Comparison of ENCODE assay signal across 8 cellular contexts in the genomic region with DNA sequence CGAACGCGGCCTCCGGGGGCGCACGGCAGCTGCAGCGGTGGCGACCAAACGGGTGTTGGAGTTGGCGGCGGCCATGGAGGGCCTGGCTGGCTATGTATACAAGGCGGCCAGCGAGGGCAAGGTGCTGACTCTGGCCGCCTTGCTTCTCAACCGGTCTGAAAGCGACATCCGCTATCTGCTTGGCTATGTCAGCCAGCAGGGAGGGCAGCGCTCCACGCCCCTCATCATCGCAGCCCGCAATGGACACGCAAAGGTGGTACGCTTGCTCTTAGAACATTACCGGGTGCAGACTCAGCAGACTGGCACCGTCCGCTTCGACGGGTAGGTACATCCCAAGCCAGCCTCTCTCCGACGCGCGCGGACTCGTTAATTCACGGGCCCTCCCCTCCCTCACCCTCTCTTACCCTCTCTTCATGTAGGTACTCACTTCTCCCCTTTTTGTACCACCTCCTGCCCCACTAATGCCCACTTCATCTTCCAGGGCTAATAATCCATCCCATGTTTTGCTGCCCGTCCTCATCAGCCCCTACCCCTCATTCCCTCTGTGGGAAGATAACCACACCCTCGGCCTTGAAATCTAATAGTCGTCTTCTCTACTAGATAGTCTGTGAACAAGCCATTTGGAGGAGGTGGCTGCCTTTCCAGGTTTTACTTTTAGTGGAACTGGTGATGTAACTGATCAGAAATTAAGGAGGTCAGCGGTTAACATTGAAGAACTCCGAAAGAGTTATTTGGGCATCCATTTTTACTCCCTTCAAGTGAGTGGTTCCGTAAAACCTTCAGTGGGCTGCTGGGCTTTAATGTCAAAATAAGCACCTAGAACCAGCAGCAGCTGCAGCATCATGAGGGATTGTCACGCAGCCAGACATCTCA. TPM values are rescaled to one million over a fixed set of nuclear protein-coding genes. Genes with fewer than 3 reads are reported as not detected.
DNase-seq lines count a peak whose midpoint lies in the region; ATAC-seq and TF ChIP-seq lines count a peak whose summit lies in the region.

No MANE protein-coding gene starts in this region.

- DNase-seq in DMS79 treated with DMSO at 0.1 percent for 48 hours (lab: John Stamatoyannopoulos, UW) (peak; percentile 1), DMS79 (lab: John Stamatoyannopoulos, UW) (no peak), Peyer's patch (peak in 1 of 3 donors; percentile 67), breast epithelium (ENCODE audit: low spot score in 2 of 2) (peak in 1 of 2 donors; percentile 63), lower leg skin (ENCODE audit: low spot score in 2 of 2) (peak in 1 of 2 donors; percentile 90), thoracic aorta (ENCODE audit: low spot score) (no peak), pons (ENCODE audit: low spot score) (no peak)

- H3K4me1 ChIP-seq in Peyer's patch = peaks cover 0 to 51% (median 17%) of the 10 kb centered on the region in 4 donors
- peaks cover 2 to 26% of the 10 kb centered on the region in 2 donors for H3K4me1 ChIP-seq in breast epithelium
- H3K4me1 ChIP-seq in thoracic aorta (ENCODE audit: control insufficient read depth in 1 of 2, low read depth in 2 of 2) = peaks cover 25 to 66% of the 10 kb centered on the region in 2 donors

- H3K27ac ChIP-seq in Peyer's patch = peak overlapping the region; percentile 93 to 97 (median 95)
- peak overlapping the region; percentile 98 to 100 for H3K27ac ChIP-seq in breast epithelium
- peak overlapping the region; percentile 98 to 99 for H3K27ac ChIP-seq in thoracic aorta

- no peaks in the 10 kb centered on the region for H3K9me3 ChIP-seq in Peyer's patch
- no peaks in the 10 kb centered on the region for H3K9me3 ChIP-seq in breast epithelium
- no peaks in the 10 kb centered on the region for H3K9me3 ChIP-seq in thoracic aorta

- H3K27me3 ChIP-seq in Peyer's patch (no peaks in the 10 kb centered on the region), breast epithelium (no peaks in the 10 kb centered on the region), thoracic aorta (replicated peaks; ENCODE audit: insufficient read depth) (no peaks in the 10 kb centered on the region)

- H3K36me3 ChIP-seq in Peyer's patch (no peaks in the 10 kb centered on the region), breast epithelium (no peaks in the 10 kb centered on the region), thoracic aorta (no peaks in the 10 kb centered on the region)

- TF ChIP-seq POLR2A in Peyer's patch (IDR thresholded peaks at IDR 0.05) (no peak), breast epithelium (IDR thresholded peaks at IDR 0.05) (no peak), lower leg skin (IDR thresholded peaks at IDR 0.05) (no peak)

- TF ChIP-seq CTCF in Peyer's patch (IDR thresholded peaks at IDR 0.05) = peak in 3 of 6 experiments; percentile 42 to 46 (median 45)
- no peak for TF ChIP-seq CTCF in breast epithelium (IDR thresholded peaks at IDR 0.05)
- TF ChIP-seq CTCF in lower leg skin (IDR thresholded peaks at IDR 0.05) = no peak
- no peak for TF ChIP-seq CTCF in thoracic aorta (IDR thresholded peaks at IDR 0.05)

- intact Hi-C loops in breast epithelium (cut with DNase I; ENCODE audit: low total_unique reads) (no loop called here), lower leg skin (cut with DNase I; ENCODE audit: low total_unique reads) (no loop called here)

- H3K4me3 ChIP-seq in Peyer's patch (peak overlapping the region; percentile 68 to 87 (median 82)), breast epithelium (peak overlapping the region; percentile 70 to 92 (median 90)), lower leg skin (ENCODE audit: low read depth, poor library complexity, severe bottlenecking) (peak overlapping the region; percentile 79), thoracic aorta (peak overlapping the region; percentile 94)

- 1% methylated on average over 23 to 33 of the region's 42 CpGs for WGBS in lower leg skin, 2 donors

- ATAC-seq in HG03135 (IDR thresholded peaks at IDR 0.05; ENCODE audit: unreplicated experiment) (peak; percentile 51), thoracic aorta (ENCODE audit: insufficient number of reproducible peaks, low FRiP score, low read depth) (no peak)

RNA-seq across cellular contexts. Expression of gene FEM1B, which starts 1.0 kb away (rescaled TPM):
- total RNA-seq in Peyer's patch (10 to 100 TPM; 28.1 to 48.2 (median 43.0) TPM), breast epithelium (10 to 100 TPM; 48.5 to 82.7 (median 60.0) TPM), lower leg skin (10 to 100 TPM; 70.6 to 90.9 (median 82.4) TPM), thoracic aorta (10 to 100 TPM; 31.1 to 56.2 TPM)

RNA-seq across cellular contexts. Expression of gene CLN6, which starts 49.1 kb away (rescaled TPM):
- total RNA-seq in Peyer's patch = 10 to 100 TPM; 19.0 to 38.0 (median 23.0) TPM
- total RNA-seq in breast epithelium = 10 to 100 TPM; 16.5 to 23.1 (median 18.4) TPM
- total RNA-seq in lower leg skin = 10 to 100 TPM in 3 of 4 donors, 1 to 10 TPM in 1; 9.9 to 22.5 (median 15.1) TPM
- total RNA-seq in thoracic aorta = 10 to 100 TPM; 18.5 to 22.9 TPM
